In the genomic region with DNA sequence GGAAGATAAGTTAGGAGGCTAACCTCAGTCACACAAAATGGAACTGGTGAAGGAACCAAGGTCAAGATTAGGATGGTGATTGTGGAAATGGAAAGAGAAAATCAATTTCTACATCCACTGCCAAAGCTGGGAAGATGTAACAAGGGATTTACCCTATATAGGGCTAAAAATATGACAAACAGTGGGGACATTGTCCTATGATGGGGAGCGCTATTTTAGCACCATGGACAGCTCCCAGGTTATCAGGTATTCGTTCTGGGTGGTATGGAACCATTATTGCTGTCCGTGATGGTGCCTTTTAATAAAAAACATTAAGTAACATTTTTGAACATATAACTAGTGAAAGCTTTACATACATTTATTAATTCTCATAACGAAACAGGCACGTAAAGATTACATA, we compare ENCODE assay signal across 1 cellular context.
A peak's percentile ranks its signal among the peaks of the same experiment; 100 is the strongest.
TF ChIP-seq lines count a peak whose summit lies in the region.

No MANE protein-coding gene starts in this region.

TF ChIP-seq in HepG2, 621 proteins besides CTCF, POLR2A, EP300 and RAD21 (continued from another document and continues in another):
- no peak for TF ChIP-seq SOX13 (IDR thresholded peaks at IDR 0.05)
- TF ChIP-seq SOX13 (CRISPR knock-in tag; conservative IDR thresholded peaks at IDR 0.05 in 1 of 2, IDR thresholded peaks at IDR 0.05 in 1 of 2): no peak
- TF ChIP-seq, protein P1, sequence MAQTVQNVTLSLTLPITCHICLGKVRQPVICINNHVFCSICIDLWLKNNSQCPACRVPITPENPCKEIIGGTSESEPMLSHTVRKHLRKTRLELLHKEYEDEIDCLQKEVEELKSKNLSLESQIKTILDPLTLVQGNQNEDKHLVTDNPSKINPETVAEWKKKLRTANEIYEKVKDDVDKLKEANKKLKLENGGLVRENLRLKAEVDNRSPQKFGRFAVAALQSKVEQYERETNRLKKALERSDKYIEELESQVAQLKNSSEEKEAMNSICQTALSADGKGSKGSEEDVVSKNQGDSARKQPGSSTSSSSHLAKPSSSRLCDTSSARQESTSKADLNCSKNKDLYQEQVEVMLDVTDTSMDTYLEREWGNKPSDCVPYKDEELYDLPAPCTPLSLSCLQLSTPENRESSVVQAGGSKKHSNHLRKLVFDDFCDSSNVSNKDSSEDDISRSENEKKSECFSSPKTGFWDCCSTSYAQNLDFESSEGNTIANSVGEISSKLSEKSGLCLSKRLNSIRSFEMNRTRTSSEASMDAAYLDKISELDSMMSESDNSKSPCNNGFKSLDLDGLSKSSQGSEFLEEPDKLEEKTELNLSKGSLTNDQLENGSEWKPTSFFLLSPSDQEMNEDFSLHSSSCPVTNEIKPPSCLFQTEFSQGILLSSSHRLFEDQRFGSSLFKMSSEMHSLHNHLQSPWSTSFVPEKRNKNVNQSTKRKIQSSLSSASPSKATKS (CRISPR knock-in tag; IDR thresholded peaks at IDR 0.05): no peak
- TF ChIP-seq ZNF572 (CRISPR knock-in tag; IDR thresholded peaks at IDR 0.05): no peak
- TF ChIP-seq, protein P2, sequence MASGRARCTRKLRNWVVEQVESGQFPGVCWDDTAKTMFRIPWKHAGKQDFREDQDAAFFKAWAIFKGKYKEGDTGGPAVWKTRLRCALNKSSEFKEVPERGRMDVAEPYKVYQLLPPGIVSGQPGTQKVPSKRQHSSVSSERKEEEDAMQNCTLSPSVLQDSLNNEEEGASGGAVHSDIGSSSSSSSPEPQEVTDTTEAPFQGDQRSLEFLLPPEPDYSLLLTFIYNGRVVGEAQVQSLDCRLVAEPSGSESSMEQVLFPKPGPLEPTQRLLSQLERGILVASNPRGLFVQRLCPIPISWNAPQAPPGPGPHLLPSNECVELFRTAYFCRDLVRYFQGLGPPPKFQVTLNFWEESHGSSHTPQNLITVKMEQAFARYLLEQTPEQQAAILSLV (CRISPR knock-in tag; IDR thresholded peaks at IDR 0.05; ENCODE audit: borderline replicate concordance): no peak
- peak; percentile 37; the same call in 1 of the 2 replicates for TF ChIP-seq RARA (CRISPR knock-in tag; IDR thresholded peaks at IDR 0.05)
- no peak for TF ChIP-seq ZNF782 (CRISPR knock-in tag; IDR thresholded peaks at IDR 0.05; ENCODE audit: borderline replicate concordance)
- TF ChIP-seq ZNF552 (CRISPR knock-in tag; IDR thresholded peaks at IDR 0.05; ENCODE audit: borderline replicate concordance): no peak
- TF ChIP-seq, protein P3, sequence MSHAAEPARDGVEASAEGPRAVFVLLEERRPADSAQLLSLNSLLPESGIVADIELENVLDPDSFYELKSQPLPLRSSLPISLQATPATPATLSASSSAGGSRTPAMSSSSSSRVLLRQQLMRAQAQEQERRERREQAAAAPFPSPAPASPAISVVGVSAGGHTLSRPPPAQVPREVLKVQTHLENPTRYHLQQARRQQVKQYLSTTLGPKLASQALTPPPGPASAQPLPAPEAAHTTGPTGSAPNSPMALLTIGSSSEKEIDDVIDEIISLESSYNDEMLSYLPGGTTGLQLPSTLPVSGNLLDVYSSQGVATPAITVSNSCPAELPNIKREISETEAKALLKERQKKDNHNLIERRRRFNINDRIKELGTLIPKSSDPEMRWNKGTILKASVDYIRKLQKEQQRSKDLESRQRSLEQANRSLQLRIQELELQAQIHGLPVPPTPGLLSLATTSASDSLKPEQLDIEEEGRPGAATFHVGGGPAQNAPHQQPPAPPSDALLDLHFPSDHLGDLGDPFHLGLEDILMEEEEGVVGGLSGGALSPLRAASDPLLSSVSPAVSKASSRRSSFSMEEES (CRISPR knock-in tag; IDR thresholded peaks at IDR 0.05): 0 out of 2 replicates have a peak, but pooled peaks have one; percentile 33
- no peak for TF ChIP-seq NR2F1 (CRISPR knock-in tag; IDR thresholded peaks at IDR 0.05)
- TF ChIP-seq TARDBP (CRISPR knock-in tag; IDR thresholded peaks at IDR 0.05): no peak
- TF ChIP-seq, protein P4, sequence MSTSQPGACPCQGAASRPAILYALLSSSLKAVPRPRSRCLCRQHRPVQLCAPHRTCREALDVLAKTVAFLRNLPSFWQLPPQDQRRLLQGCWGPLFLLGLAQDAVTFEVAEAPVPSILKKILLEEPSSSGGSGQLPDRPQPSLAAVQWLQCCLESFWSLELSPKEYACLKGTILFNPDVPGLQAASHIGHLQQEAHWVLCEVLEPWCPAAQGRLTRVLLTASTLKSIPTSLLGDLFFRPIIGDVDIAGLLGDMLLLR (CRISPR knock-in tag; IDR thresholded peaks at IDR 0.05): no peak
- TF ChIP-seq ZNF207 (IDR thresholded peaks at IDR 0.05; ENCODE audit: borderline replicate concordance): no peak
- no peak for TF ChIP-seq ZNF383 (CRISPR knock-in tag; IDR thresholded peaks at IDR 0.05; ENCODE audit: borderline replicate concordance)
- TF ChIP-seq NR2C2 (CRISPR knock-in tag; IDR thresholded peaks at IDR 0.05; ENCODE audit: borderline replicate concordance): no peak
- TF ChIP-seq ASH2L (IDR thresholded peaks at IDR 0.05; ENCODE audit: insufficient read length, low read depth, low read length): no peak
- TF ChIP-seq ZNF619 (CRISPR knock-in tag; IDR thresholded peaks at IDR 0.05): no peak
- TF ChIP-seq, protein P5, sequence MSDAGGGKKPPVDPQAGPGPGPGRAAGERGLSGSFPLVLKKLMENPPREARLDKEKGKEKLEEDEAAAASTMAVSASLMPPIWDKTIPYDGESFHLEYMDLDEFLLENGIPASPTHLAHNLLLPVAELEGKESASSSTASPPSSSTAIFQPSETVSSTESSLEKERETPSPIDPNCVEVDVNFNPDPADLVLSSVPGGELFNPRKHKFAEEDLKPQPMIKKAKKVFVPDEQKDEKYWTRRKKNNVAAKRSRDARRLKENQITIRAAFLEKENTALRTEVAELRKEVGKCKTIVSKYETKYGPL (CRISPR knock-in tag; IDR thresholded peaks at IDR 0.05): no peak
- no peak for TF ChIP-seq RBAK (CRISPR knock-in tag; IDR thresholded peaks at IDR 0.05)
- TF ChIP-seq ZNF781 (CRISPR knock-in tag; IDR thresholded peaks at IDR 0.05; ENCODE audit: borderline replicate concordance, not compliant biosample characterization): no peak
- TF ChIP-seq, protein P6, sequence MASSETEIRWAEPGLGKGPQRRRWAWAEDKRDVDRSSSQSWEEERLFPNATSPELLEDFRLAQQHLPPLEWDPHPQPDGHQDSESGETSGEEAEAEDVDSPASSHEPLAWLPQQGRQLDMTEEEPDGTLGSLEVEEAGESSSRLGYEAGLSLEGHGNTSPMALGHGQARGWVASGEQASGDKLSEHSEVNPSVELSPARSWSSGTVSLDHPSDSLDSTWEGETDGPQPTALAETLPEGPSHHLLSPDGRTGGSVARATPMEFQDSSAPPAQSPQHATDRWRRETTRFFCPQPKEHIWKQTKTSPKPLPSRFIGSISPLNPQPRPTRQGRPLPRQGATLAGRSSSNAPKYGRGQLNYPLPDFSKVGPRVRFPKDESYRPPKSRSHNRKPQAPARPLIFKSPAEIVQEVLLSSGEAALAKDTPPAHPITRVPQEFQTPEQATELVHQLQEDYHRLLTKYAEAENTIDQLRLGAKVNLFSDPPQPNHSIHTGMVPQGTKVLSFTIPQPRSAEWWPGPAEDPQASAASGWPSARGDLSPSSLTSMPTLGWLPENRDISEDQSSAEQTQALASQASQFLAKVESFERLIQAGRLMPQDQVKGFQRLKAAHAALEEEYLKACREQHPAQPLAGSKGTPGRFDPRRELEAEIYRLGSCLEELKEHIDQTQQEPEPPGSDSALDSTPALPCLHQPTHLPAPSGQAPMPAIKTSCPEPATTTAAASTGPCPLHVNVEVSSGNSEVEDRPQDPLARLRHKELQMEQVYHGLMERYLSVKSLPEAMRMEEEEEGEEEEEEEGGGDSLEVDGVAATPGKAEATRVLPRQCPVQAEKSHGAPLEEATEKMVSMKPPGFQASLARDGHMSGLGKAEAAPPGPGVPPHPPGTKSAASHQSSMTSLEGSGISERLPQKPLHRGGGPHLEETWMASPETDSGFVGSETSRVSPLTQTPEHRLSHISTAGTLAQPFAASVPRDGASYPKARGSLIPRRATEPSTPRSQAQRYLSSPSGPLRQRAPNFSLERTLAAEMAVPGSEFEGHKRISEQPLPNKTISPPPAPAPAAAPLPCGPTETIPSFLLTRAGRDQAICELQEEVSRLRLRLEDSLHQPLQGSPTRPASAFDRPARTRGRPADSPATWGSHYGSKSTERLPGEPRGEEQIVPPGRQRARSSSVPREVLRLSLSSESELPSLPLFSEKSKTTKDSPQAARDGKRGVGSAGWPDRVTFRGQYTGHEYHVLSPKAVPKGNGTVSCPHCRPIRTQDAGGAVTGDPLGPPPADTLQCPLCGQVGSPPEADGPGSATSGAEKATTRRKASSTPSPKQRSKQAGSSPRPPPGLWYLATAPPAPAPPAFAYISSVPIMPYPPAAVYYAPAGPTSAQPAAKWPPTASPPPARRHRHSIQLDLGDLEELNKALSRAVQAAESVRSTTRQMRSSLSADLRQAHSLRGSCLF (CRISPR knock-in tag; IDR thresholded peaks at IDR 0.05; ENCODE audit: borderline replicate concordance): no peak
- no peak for TF ChIP-seq TP53 (CRISPR knock-in tag; conservative IDR thresholded peaks at IDR 0.05)
- TF ChIP-seq SP2 (CRISPR knock-in tag; IDR thresholded peaks at IDR 0.05): no peak
- TF ChIP-seq ZNF263 (CRISPR knock-in tag; IDR thresholded peaks at IDR 0.05): no peak
- no peak for TF ChIP-seq GATAD2A (CRISPR knock-in tag; IDR thresholded peaks at IDR 0.05)
- TF ChIP-seq ZNF260 (CRISPR knock-in tag; IDR thresholded peaks at IDR 0.05; ENCODE audit: borderline replicate concordance, low read depth): no peak
- no peak for TF ChIP-seq FOXC1 (CRISPR knock-in tag; IDR thresholded peaks at IDR 0.05; ENCODE audit: borderline replicate concordance)
- no peak for TF ChIP-seq PHB2 (IDR thresholded peaks at IDR 0.05; ENCODE audit: partially characterized antibody)
- no peak for TF ChIP-seq AHR (CRISPR knock-in tag; IDR thresholded peaks at IDR 0.05)
- TF ChIP-seq, protein P7, sequence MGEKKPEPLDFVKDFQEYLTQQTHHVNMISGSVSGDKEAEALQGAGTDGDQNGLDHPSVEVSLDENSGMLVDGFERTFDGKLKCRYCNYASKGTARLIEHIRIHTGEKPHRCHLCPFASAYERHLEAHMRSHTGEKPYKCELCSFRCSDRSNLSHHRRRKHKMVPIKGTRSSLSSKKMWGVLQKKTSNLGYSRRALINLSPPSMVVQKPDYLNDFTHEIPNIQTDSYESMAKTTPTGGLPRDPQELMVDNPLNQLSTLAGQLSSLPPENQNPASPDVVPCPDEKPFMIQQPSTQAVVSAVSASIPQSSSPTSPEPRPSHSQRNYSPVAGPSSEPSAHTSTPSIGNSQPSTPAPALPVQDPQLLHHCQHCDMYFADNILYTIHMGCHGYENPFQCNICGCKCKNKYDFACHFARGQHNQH (CRISPR knock-in tag; IDR thresholded peaks at IDR 0.05): no peak
- TF ChIP-seq REPIN1 (CRISPR knock-in tag; IDR thresholded peaks at IDR 0.05; ENCODE audit: borderline replicate concordance, low read depth): no peak
- no peak for TF ChIP-seq FOXP1 (IDR thresholded peaks at IDR 0.05)
- TF ChIP-seq FOXP1 (CRISPR knock-in tag; IDR thresholded peaks at IDR 0.05): no peak
- TF ChIP-seq, protein P8, sequence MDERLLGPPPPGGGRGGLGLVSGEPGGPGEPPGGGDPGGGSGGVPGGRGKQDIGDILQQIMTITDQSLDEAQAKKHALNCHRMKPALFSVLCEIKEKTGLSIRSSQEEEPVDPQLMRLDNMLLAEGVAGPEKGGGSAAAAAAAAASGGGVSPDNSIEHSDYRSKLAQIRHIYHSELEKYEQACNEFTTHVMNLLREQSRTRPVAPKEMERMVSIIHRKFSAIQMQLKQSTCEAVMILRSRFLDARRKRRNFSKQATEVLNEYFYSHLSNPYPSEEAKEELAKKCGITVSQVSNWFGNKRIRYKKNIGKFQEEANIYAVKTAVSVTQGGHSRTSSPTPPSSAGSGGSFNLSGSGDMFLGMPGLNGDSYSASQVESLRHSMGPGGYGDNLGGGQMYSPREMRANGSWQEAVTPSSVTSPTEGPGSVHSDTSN (CRISPR knock-in tag; IDR thresholded peaks at IDR 0.05): no peak
- TF ChIP-seq ZNF292 (CRISPR knock-in tag; IDR thresholded peaks at IDR 0.05; ENCODE audit: borderline replicate concordance, low read depth): no peak
- TF ChIP-seq, protein P9, sequence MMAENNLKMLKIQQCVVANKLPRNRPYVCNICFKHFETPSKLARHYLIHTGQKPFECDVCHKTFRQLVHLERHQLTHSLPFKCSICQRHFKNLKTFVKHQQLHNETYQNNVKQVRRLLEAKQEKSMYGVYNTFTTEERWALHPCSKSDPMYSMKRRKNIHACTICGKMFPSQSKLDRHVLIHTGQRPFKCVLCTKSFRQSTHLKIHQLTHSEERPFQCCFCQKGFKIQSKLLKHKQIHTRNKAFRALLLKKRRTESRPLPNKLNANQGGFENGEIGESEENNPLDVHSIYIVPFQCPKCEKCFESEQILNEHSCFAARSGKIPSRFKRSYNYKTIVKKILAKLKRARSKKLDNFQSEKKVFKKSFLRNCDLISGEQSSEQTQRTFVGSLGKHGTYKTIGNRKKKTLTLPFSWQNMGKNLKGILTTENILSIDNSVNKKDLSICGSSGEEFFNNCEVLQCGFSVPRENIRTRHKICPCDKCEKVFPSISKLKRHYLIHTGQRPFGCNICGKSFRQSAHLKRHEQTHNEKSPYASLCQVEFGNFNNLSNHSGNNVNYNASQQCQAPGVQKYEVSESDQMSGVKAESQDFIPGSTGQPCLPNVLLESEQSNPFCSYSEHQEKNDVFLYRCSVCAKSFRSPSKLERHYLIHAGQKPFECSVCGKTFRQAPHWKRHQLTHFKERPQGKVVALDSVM (CRISPR knock-in tag; IDR thresholded peaks at IDR 0.05): no peak
- TF ChIP-seq, protein P10, sequence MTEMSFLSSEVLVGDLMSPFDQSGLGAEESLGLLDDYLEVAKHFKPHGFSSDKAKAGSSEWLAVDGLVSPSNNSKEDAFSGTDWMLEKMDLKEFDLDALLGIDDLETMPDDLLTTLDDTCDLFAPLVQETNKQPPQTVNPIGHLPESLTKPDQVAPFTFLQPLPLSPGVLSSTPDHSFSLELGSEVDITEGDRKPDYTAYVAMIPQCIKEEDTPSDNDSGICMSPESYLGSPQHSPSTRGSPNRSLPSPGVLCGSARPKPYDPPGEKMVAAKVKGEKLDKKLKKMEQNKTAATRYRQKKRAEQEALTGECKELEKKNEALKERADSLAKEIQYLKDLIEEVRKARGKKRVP (CRISPR knock-in tag; IDR thresholded peaks at IDR 0.05): no peak
- TF ChIP-seq TCF7L2 (IDR thresholded peaks at IDR 0.05; ENCODE audit: low read depth, low read length): no peak
- TF ChIP-seq, protein P11, sequence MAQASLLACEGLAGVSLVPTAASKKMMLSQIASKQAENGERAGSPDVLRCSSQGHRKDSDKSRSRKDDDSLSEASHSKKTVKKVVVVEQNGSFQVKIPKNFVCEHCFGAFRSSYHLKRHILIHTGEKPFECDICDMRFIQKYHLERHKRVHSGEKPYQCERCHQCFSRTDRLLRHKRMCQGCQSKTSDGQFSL (CRISPR knock-in tag; IDR thresholded peaks at IDR 0.05): no peak
- TF ChIP-seq KLF11 (CRISPR knock-in tag; IDR thresholded peaks at IDR 0.05): peak; percentile 93
- TF ChIP-seq, protein P12, sequence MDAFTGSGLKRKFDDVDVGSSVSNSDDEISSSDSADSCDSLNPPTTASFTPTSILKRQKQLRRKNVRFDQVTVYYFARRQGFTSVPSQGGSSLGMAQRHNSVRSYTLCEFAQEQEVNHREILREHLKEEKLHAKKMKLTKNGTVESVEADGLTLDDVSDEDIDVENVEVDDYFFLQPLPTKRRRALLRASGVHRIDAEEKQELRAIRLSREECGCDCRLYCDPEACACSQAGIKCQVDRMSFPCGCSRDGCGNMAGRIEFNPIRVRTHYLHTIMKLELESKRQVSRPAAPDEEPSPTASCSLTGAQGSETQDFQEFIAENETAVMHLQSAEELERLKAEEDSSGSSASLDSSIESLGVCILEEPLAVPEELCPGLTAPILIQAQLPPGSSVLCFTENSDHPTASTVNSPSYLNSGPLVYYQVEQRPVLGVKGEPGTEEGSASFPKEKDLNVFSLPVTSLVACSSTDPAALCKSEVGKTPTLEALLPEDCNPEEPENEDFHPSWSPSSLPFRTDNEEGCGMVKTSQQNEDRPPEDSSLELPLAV (CRISPR knock-in tag; conservative IDR thresholded peaks at IDR 0.05; ENCODE audit: low read depth): no peak
- no peak for TF ChIP-seq PITX1 (CRISPR knock-in tag; IDR thresholded peaks at IDR 0.05)
